ENCODE assay signal across 26 cellular contexts in the genomic region with DNA sequence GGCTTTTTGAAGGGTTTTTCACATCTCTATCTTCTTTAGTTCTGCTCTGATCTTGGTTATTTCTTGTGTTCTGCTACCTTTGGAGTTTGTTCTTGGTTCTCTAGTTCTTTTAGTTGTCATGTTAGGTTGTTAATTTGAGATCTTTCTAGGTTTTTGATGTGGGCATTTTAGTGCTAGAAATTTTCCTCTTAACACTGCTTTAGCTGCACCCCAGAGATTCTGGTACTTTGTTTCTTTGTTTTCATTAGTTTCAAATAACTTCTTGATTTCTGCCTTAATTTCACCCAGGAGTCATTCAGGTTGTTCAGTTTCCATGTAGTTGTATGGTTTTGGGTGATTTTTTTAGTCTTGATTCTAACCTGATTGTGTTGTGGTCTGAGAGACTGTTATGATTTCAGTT. TPM values are rescaled to one million over a fixed set of nuclear protein-coding genes. Genes with fewer than 3 reads are reported as not detected.
DNase-seq lines count a peak whose midpoint lies in the region; ATAC-seq, FAIRE-seq and TF ChIP-seq lines count a peak whose summit lies in the region.
"Had no signal": no experiment of that assay in that cellular context is flagged by ENCODE, and none has a peak within 500 bp of the region (broad histone marks: within the 10 kb centered on the region; RNA-seq: fewer than 3 reads in every experiment).

No MANE protein-coding gene starts in this region.

- in situ Hi-C loops in HepG2 (cut with HindIII; ENCODE audit: extremely low pct_ligation_motif_present, low pct_unique_long_range_greater_than_20kb): no loop called here

- no peak for TF ChIP-seq POLR2A in HepG2 (IDR thresholded peaks at IDR 0.05; ENCODE audit: insufficient read depth in 1 of 2, low read depth in 2 of 2, low read length in 2 of 2)
- TF ChIP-seq POLR2A in right lobe of liver (IDR thresholded peaks at IDR 0.05): no peak

- H3K27me3 ChIP-seq in HepG2 (ENCODE audit: control insufficient read depth in 1 of 2, insufficient read depth in 2 of 2, low read length in 2 of 2) (no peaks in the 10 kb centered on the region), right lobe of liver (no peaks in the 10 kb centered on the region), astrocyte (ENCODE audit: insufficient read depth, low read length) (no peaks in the 10 kb centered on the region)
- H3K27me3 ChIP-seq: BE2C, BLaER1 had no signal

- ATAC-seq in HepG2: no peak
- ATAC-seq in right lobe of liver: no peak
- ATAC-seq: GM12878 had no signal

- H3K4me3 Mint-ChIP-seq in astrocyte (ENCODE audit: unreplicated experiment): no peak overlapping the region
- H3K4me3 Mint-ChIP-seq: CD14-positive monocyte had no signal

- no TSS peak for BruUV-seq in HepG2 (replicated peaks; lab: Mats Ljungman, UMichigan)

- H3K4me3 ChIP-seq in HepG2 (replicated peaks in 1 of 3; ENCODE audit: insufficient read depth in 1 of 3, low read depth in 2 of 3, low read length in 3 of 3) (no peak overlapping the region), right lobe of liver (no peak overlapping the region), astrocyte (ENCODE audit: insufficient read depth, low read depth, low read length) (no peak overlapping the region), foreskin fibroblast (ENCODE audit: low read depth in 1 of 2, low read length in 2 of 2) (no peak overlapping the region)
- H3K4me3 ChIP-seq: BLaER1, GM12878 had no signal

- peak overlapping the region; percentile 7 for H3K27ac Mint-ChIP-seq in astrocyte (ENCODE audit: unreplicated experiment)
- H3K27ac Mint-ChIP-seq: CD4-positive, CD25-positive, alpha-beta regulatory T cell had no signal

- intact Hi-C loops in HepG2 (cut with micrococcal nuclease; ENCODE audit: unreplicated experiment) (no loop called here), right lobe of liver (cut with DNase I) (no loop called here)

- POLR2A ChIA-PET in HepG2 (lab: Yijun Ruan, JAX): no interaction called here

- DNase-seq in HepG2 (ENCODE audit: low spot score) (no peak), right lobe of liver (no peak), astrocyte (ENCODE audit: low read depth) (no peak), foreskin fibroblast (no peak), foreskin melanocyte (no peak)
- DNase-seq: 8988T; ACHN; BE2C; C1 segment of cervical spinal cord; CD4-positive, alpha-beta memory T cell; CD4-positive, CD25-positive, alpha-beta regulatory T cell; CD8-positive, alpha-beta memory T cell; COR-L47; DMS 273 treated with DMSO at 0.1 percent for 48 hours; DMS153; DMS53; DMS79; DND-41; EL; GDM1 had no signal

- TF ChIP-seq CTCF in HepG2 (CRISPR knock-in tag; IDR thresholded peaks at IDR 0.05): no peak
- no peak for TF ChIP-seq CTCF in right lobe of liver (IDR thresholded peaks at IDR 0.05)
- TF ChIP-seq CTCF in astrocyte (IDR thresholded peaks at IDR 0.05; ENCODE audit: insufficient read depth, low read depth, low read length): no peak
- TF ChIP-seq CTCF in foreskin fibroblast (IDR thresholded peaks at IDR 0.05; ENCODE audit: low read depth, low read length): no peak

- no peak for TF ChIP-seq RAD21 in HepG2 (CRISPR knock-in tag; IDR thresholded peaks at IDR 0.05)

- H2AFZ ChIP-seq in HepG2 (ENCODE audit: low read length) (no peak overlapping the region), astrocyte (ENCODE audit: low read depth, low read length) (no peak overlapping the region)

- peaks cover 38% of the 10 kb centered on the region for H3K9me3 Mint-ChIP-seq in astrocyte (ENCODE audit: unreplicated experiment)

- H3K4me1 Mint-ChIP-seq in astrocyte (ENCODE audit: low read depth, unreplicated experiment): peaks cover 26% of the 10 kb centered on the region

- H3K27me3 Mint-ChIP-seq in astrocyte (ENCODE audit: low read depth, unreplicated experiment): no peaks in the 10 kb centered on the region
- H3K27me3 Mint-ChIP-seq: CD4-positive, alpha-beta memory T cell; CD4-positive, CD25-positive, alpha-beta regulatory T cell; CD8-positive, alpha-beta memory T cell had no signal

- H3K79me2 ChIP-seq in HepG2 (ENCODE audit: insufficient read depth, low read length): peaks cover 94% of the 10 kb centered on the region
- H3K79me2 ChIP-seq in astrocyte (ENCODE audit: insufficient read depth, low read length): peaks cover 73% of the 10 kb centered on the region

- H3K36me3 ChIP-seq in HepG2 (replicated peaks in 1 of 2; ENCODE audit: control insufficient read depth in 1 of 2, insufficient read depth in 2 of 2, low read length in 2 of 2): peaks cover 10 to 18% of the 10 kb centered on the region in 2 experiments; a peak in 4 of 5 replicates
- no peaks in the 10 kb centered on the region for H3K36me3 ChIP-seq in right lobe of liver
- H3K36me3 ChIP-seq in astrocyte (ENCODE audit: insufficient read depth, low read length): no peaks in the 10 kb centered on the region
- H3K36me3 ChIP-seq: BE2C had no signal

- peaks cover 41% of the 10 kb centered on the region for H3K36me3 Mint-ChIP-seq in astrocyte (ENCODE audit: low read depth, unreplicated experiment)

- FAIRE-seq in HepG2 (lab: Jason Lieb, UNC) (no peak), astrocyte (lab: Jason Lieb, UNC) (no peak)
- FAIRE-seq: A204.1, GM12892, GM18507 had no signal

- H4K20me1 ChIP-seq in HepG2 (ENCODE audit: insufficient read depth, low read length) (peaks cover 31% of the 10 kb centered on the region; the same call in 1 of the 2 replicates), astrocyte (ENCODE audit: insufficient read depth, low read length) (peaks cover 10% of the 10 kb centered on the region)
- H4K20me1 ChIP-seq: BLaER1 had no signal

- H3K4me2 ChIP-seq in HepG2 (ENCODE audit: low read depth, low read length) (no peak overlapping the region), astrocyte (ENCODE audit: low read length) (no peak overlapping the region)
- H3K4me2 ChIP-seq: BLaER1 had no signal

- CTCF ChIA-PET in HepG2 (lab: Yijun Ruan, JAX; ENCODE audit: low intra/inter-chr PET ratio, low total read pairs): no interaction called here

- no peak for TF ChIP-seq EP300 in HepG2 (IDR thresholded peaks at IDR 0.05; ENCODE audit: low read depth in 2 of 2, low read length in 2 of 2)
- TF ChIP-seq EP300 in HepG2 (CRISPR knock-in tag; IDR thresholded peaks at IDR 0.05; ENCODE audit: borderline replicate concordance): no peak

- H3K9ac ChIP-seq in HepG2 (ENCODE audit: insufficient read depth, low read depth, low read length): no peak overlapping the region
- H3K9ac ChIP-seq in astrocyte (ENCODE audit: low read length): no peak overlapping the region
- H3K9ac ChIP-seq: BLaER1 had no signal

- peaks cover 41% of the 10 kb centered on the region for H3K4me1 ChIP-seq in HepG2 (ENCODE audit: insufficient read depth, low read length)
- no peaks in the 10 kb centered on the region for H3K4me1 ChIP-seq in right lobe of liver
- peaks cover 16% of the 10 kb centered on the region for H3K4me1 ChIP-seq in astrocyte (ENCODE audit: insufficient read depth, low read length)
- H3K4me1 ChIP-seq: BE2C, BLaER1 had no signal

- peaks cover 9% of the 10 kb centered on the region; the same call in 1 of the 2 replicates for H3K9me3 ChIP-seq in HepG2 (ENCODE audit: low read length)
- H3K9me3 ChIP-seq in right lobe of liver: peaks cover 0 to 5% (median 0%) of the 10 kb centered on the region in 4 donors
- H3K9me3 ChIP-seq in astrocyte (ENCODE audit: insufficient read depth, low read depth, low read length): no peaks in the 10 kb centered on the region
- H3K9me3 ChIP-seq: BE2C had no signal

- no peak overlapping the region for H3K27ac ChIP-seq in HepG2 (ENCODE audit: extremely low read length, insufficient read depth, low read length)
- H3K27ac ChIP-seq in right lobe of liver: no peak overlapping the region
- H3K27ac ChIP-seq in astrocyte (ENCODE audit: low read depth, low read length): no peak overlapping the region
- H3K27ac ChIP-seq: BLaER1 had no signal

TF ChIP-seq in HepG2, 621 proteins besides CTCF, POLR2A, EP300 and RAD21:
- TF ChIP-seq ZSCAN20 (CRISPR knock-in tag; IDR thresholded peaks at IDR 0.05; ENCODE audit: borderline replicate concordance) (no peak), ZFP90 (CRISPR knock-in tag; IDR thresholded peaks at IDR 0.05; ENCODE audit: borderline replicate concordance) (peak; percentile 92), SYNCRIP (IDR thresholded peaks at IDR 0.05; ENCODE audit: insufficient read depth, low read depth, low read length) (no peak), ZNF567 (CRISPR knock-in tag; IDR thresholded peaks at IDR 0.05; ENCODE audit: borderline replicate concordance) (no peak)

RNA-seq across cellular contexts. Expression of a gene that starts 34.7 kb away (rescaled TPM):
- total RNA-seq in HepG2 (2016; rRNA removed; fragmentation: Illumina TruSeq; extraction: Trizol): 99.0 and 159 TPM in 2 replicates
- 13.8 and 16.6 TPM in 2 replicates for total RNA-seq in HepG2 (2016; cell fraction: cytosol; rRNA removed; fragmentation: Illumina TruSeq; extraction: Trizol; ENCODE audit: low read depth)
- 107 and 167 TPM in 2 replicates for total RNA-seq in HepG2 (2016; cell fraction: insoluble cytoplasmic fraction; rRNA removed; fragmentation: Illumina TruSeq; extraction: Trizol)
- total RNA-seq in HepG2 (2016; cell fraction: membrane; rRNA removed; fragmentation: Illumina TruSeq; extraction: Trizol): 27.7 and 34.8 TPM in 2 replicates
- 78.6 and 83.3 TPM in 2 replicates for total RNA-seq in HepG2 (2016; cell fraction: nucleus; rRNA removed; fragmentation: Illumina TruSeq; extraction: Trizol)
- polyA plus RNA-seq in HepG2 (2011; rRNA removed): 33.0 and 39.4 TPM in 2 replicates
- polyA plus RNA-seq in HepG2 (2011; cell fraction: cytosol; rRNA removed): 12.4 and 18.2 TPM in 2 replicates
- 33.3 and 39.4 TPM in 2 replicates for polyA plus RNA-seq in HepG2 (2011; cell fraction: nucleus; rRNA removed)
- 60.7 and 80.2 TPM in 2 replicates for polyA plus RNA-seq in HepG2 (2012)
- polyA plus RNA-seq in HepG2 (2016; cell fraction: cytosol; fragmentation: Illumina TruSeq; extraction: Trizol; ENCODE audit: low read depth): 5.1 and 5.9 TPM in 2 replicates
- polyA plus RNA-seq in HepG2 (2016; cell fraction: insoluble cytoplasmic fraction; fragmentation: Illumina TruSeq; extraction: Trizol; ENCODE audit: low read depth): 103 and 105 TPM in 2 replicates
- polyA plus RNA-seq in HepG2 (2016; cell fraction: membrane; fragmentation: Illumina TruSeq; extraction: Trizol; ENCODE audit: low read depth): 12.6 and 14.4 TPM in 2 replicates
- polyA plus RNA-seq in HepG2 (2016; cell fraction: nucleus; fragmentation: Illumina TruSeq; extraction: Trizol; ENCODE audit: insufficient read depth, low read depth): 46.9 and 49.0 TPM in 2 replicates
- polyA minus RNA-seq in HepG2 (2011; rRNA and poly(A)+ RNA removed; ENCODE audit: low replicate concordance): 9.0 and 17.9 TPM in 2 replicates
- polyA minus RNA-seq in HepG2 (2011; cell fraction: cytosol; rRNA and poly(A)+ RNA removed): 50.4 and 57.0 TPM in 2 replicates
- 169 and 218 TPM in 2 replicates for polyA minus RNA-seq in HepG2 (2011; cell fraction: nucleus; rRNA and poly(A)+ RNA removed)
- total RNA-seq in right lobe of liver: 10 to 100 TPM; 21.7 to 31.8 (median 26.8) TPM
- 66.2 and 68.1 TPM in 2 replicates for total RNA-seq in astrocyte
